8 cellular contexts compared by ENCODE assay signal in the genomic region with DNA sequence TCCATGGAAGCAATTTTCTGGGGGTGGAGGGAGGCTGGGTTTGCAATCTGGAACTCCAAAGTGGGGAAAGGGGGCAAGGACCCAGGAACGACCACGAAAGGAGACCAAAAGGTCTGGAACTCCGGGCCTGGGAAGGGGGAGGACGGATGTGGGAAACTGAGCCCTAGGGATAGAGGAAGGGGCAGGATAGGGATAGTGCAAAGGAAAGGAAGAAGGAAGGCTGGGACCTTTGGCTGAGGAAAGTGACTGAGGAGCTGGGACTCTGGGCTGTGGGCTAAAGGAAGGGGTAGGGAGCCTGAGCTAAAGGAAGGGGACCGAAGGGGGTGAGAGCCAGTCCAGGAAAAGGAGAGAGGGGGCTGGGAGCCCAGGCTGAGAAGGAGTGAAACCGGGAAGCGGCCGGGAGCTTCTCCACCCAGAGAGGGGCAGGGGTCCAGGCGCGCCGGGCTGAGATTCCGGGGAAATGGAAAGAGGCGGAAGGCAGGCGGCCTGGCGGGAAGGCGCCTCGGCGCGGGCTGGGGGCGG. TPM values are rescaled to one million over a fixed set of nuclear protein-coding genes. Genes with fewer than 3 reads are reported as not detected.
A peak's percentile ranks its signal among the peaks of the same experiment; 100 is the strongest.
DNase-seq lines count a peak whose midpoint lies in the region; ATAC-seq and TF ChIP-seq lines count a peak whose summit lies in the region.

No MANE protein-coding gene starts in this region.

- H3K4me3 ChIP-seq in HEK293 (ENCODE audit: low read depth, low read length): peak overlapping the region; percentile 59

- no peaks in the 10 kb centered on the region for H3K9me3 Mint-ChIP-seq in WTC11
- H3K9me3 Mint-ChIP-seq in stimulated activated effector memory CD8-positive, alpha-beta T cell treated with anti-CD3 and anti-CD28 coated beads, Interleukin-12 subunit alpha, Interleukin-12 subunit beta, amount 100 ng/mL, for 72 hours: no peaks in the 10 kb centered on the region

- peaks cover 0 to 16% of the 10 kb centered on the region in 2 experiments; a peak in 1 of 3 replicates for H3K36me3 ChIP-seq in HEK293 (ENCODE audit: control insufficient read depth in 2 of 2, insufficient read depth in 1 of 2, low read length in 2 of 2)

- TF ChIP-seq CTCF in HEK293 (tag by site-specific recombination; IDR thresholded peaks at IDR 0.05) (no peak), WTC11 (IDR thresholded peaks at IDR 0.05) (no peak), GM10266 (IDR thresholded peaks at IDR 0.05; ENCODE audit: control insufficient read depth, insufficient read depth, low read depth, missing control alignments) (no peak)

- no peaks in the 10 kb centered on the region for H3K27me3 Mint-ChIP-seq in WTC11 (ENCODE audit: low read depth)

- CTCF ChIA-PET in HEK293 (lab: Yijun Ruan, JAX): interaction anchor here (0.6 to 1.7 kb wide), 9 partner anchors 9 to 682 kb away, joined by 3 to 6 read pairs (median 4); no protein-coding TSS in a partner anchor
- CTCF ChIA-PET in WTC11 (lab: Charles Lee): interaction anchor here (0.5 to 2.4 kb wide), 34 partner anchors 9 to 791 kb away, joined by 3 to 18 read pairs (median 4); a partner anchor contains a TSS

- no peak overlapping the region; the same call in 1 of the 2 replicates for H3K27ac ChIP-seq in HEK293 (ENCODE audit: extremely low read depth, low read depth, low read length)

- intact Hi-C loops in left ventricle myocardium superior (cut with micrococcal nuclease): no loop called here

- H3K27ac Mint-ChIP-seq in WTC11: peak overlapping the region; percentile 78
- peak overlapping the region; percentile 96 for H3K27ac Mint-ChIP-seq in stimulated activated effector memory CD8-positive, alpha-beta T cell treated with anti-CD3 and anti-CD28 coated beads, Interleukin-12 subunit alpha, Interleukin-12 subunit beta, amount 100 ng/mL, for 72 hours

- ATAC-seq in WTC11: peak; percentile 17
- peak; percentile 2 for ATAC-seq in left ventricle myocardium superior
- ATAC-seq in stimulated activated effector memory CD8-positive, alpha-beta T cell treated with anti-CD3 and anti-CD28 coated beads, Interleukin-12 subunit alpha, Interleukin-12 subunit beta, amount 100 ng/mL, for 72 hours: peak; percentile 6
- no peak for ATAC-seq in GM18520 (IDR thresholded peaks at IDR 0.05; ENCODE audit: unreplicated experiment)

- POLR2A ChIA-PET in HEK293 (lab: Yijun Ruan, JAX) (interaction anchor here (0.5 to 3.4 kb wide), 30 partner anchors 10 to 1639 kb away, joined by 3 to 71 read pairs (median 4); a partner anchor contains a TSS), WTC11 (lab: Charles Lee) (interaction anchor here (0.7 to 2.3 kb wide), 19 partner anchors 9 to 233 kb away, joined by 3 to 25 read pairs (median 4); a partner anchor contains a TSS)

- peaks cover 26% of the 10 kb centered on the region for H3K4me1 Mint-ChIP-seq in WTC11
- peaks cover 59% of the 10 kb centered on the region for H3K4me1 Mint-ChIP-seq in stimulated activated effector memory CD8-positive, alpha-beta T cell treated with anti-CD3 and anti-CD28 coated beads, Interleukin-12 subunit alpha, Interleukin-12 subunit beta, amount 100 ng/mL, for 72 hours

- DNase-seq in WTC11 (ENCODE audit: low spot score) (no peak), left ventricle myocardium superior (no peak), NCI-H2196 (lab: John Stamatoyannopoulos, UW; ENCODE audit: unreplicated experiment) (no peak), GM10266 (ENCODE audit: extremely low spot score) (no peak), germinal center (ENCODE audit: low spot score) (no peak)
- DNase-seq in stimulated activated effector memory CD8-positive, alpha-beta T cell treated with anti-CD3 and anti-CD28 coated beads, Interleukin-12 subunit alpha, Interleukin-12 subunit beta, amount 100 ng/mL, for 72 hours (ENCODE audit: low spot score in 2 of 2): no peak

- H3K9me3 ChIP-seq in HEK293 (ENCODE audit: control insufficient read depth, insufficient read depth, low read depth, low read length): no peaks in the 10 kb centered on the region

- no peaks in the 10 kb centered on the region for H3K36me3 Mint-ChIP-seq in WTC11
- H3K36me3 Mint-ChIP-seq in stimulated activated effector memory CD8-positive, alpha-beta T cell treated with anti-CD3 and anti-CD28 coated beads, Interleukin-12 subunit alpha, Interleukin-12 subunit beta, amount 100 ng/mL, for 72 hours: peaks cover 23% of the 10 kb centered on the region

- H3K4me1 ChIP-seq in HEK293 (ENCODE audit: control insufficient read depth, insufficient read depth, low read length): peaks cover 4% of the 10 kb centered on the region; the same call in 1 of the 2 replicates

- H3K4me3 Mint-ChIP-seq in WTC11: peak overlapping the region; percentile 92
- H3K4me3 Mint-ChIP-seq in stimulated activated effector memory CD8-positive, alpha-beta T cell treated with anti-CD3 and anti-CD28 coated beads, Interleukin-12 subunit alpha, Interleukin-12 subunit beta, amount 100 ng/mL, for 72 hours: peak overlapping the region; percentile 94

TF ChIP-seq in HEK293, 187 proteins besides CTCF, POLR2A, EP300 and RAD21 (continues in another document):
- TF ChIP-seq ZBTB48 (tag by site-specific recombination; IDR thresholded peaks at IDR 0.05) (peak; percentile 91), ZIC2 (tag by site-specific recombination; IDR thresholded peaks at IDR 0.05) (no peak), ZNF354C (tag by site-specific recombination; IDR thresholded peaks at IDR 0.05; ENCODE audit: borderline replicate concordance, low read depth) (no peak), ZNF223 (tag by site-specific recombination; IDR thresholded peaks at IDR 0.05) (0 out of 2 replicates have a peak, but pooled peaks have one; percentile 22), ZNF776 (tag by site-specific recombination; IDR thresholded peaks at IDR 0.05; ENCODE audit: borderline replicate concordance) (0 out of 2 replicates have a peak, but pooled peaks have one; percentile 6)
- TF ChIP-seq, protein P1, sequence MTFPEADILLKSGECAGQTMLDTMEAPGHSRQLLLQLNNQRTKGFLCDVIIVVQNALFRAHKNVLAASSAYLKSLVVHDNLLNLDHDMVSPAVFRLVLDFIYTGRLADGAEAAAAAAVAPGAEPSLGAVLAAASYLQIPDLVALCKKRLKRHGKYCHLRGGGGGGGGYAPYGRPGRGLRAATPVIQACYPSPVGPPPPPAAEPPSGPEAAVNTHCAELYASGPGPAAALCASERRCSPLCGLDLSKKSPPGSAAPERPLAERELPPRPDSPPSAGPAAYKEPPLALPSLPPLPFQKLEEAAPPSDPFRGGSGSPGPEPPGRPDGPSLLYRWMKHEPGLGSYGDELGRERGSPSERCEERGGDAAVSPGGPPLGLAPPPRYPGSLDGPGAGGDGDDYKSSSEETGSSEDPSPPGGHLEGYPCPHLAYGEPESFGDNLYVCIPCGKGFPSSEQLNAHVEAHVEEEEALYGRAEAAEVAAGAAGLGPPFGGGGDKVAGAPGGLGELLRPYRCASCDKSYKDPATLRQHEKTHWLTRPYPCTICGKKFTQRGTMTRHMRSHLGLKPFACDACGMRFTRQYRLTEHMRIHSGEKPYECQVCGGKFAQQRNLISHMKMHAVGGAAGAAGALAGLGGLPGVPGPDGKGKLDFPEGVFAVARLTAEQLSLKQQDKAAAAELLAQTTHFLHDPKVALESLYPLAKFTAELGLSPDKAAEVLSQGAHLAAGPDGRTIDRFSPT (tag by site-specific recombination; IDR thresholded peaks at IDR 0.05): no peak

TF ChIP-seq in WTC11, 78 proteins besides CTCF, POLR2A, EP300 and RAD21:
- TF ChIP-seq GTF2I (CRISPR knock-in tag; conservative IDR thresholded peaks at IDR 0.05) (no peak), KAT7 (CRISPR knock-in tag; IDR thresholded peaks at IDR 0.05; ENCODE audit: borderline replicate concordance) (peak; percentile 42; the same call in 1 of the 2 replicates), RORB (CRISPR knock-in tag; IDR thresholded peaks at IDR 0.05) (no peak)
- TF ChIP-seq, protein P2, sequence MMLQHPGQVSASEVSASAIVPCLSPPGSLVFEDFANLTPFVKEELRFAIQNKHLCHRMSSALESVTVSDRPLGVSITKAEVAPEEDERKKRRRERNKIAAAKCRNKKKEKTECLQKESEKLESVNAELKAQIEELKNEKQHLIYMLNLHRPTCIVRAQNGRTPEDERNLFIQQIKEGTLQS (CRISPR knock-in tag; conservative IDR thresholded peaks at IDR 0.05): no peak

RNA-seq across cellular contexts. Expression of a gene that starts 0.4 kb away (rescaled TPM):
- total RNA-seq in WTC11 (2021): 22.0 to 25.1 TPM (median 22.5 TPM) in 3 replicates
- total RNA-seq in left ventricle myocardium superior: 23.1 TPM
